Comparison of ENCODE assay signal across 1 cellular context in the genomic region with DNA sequence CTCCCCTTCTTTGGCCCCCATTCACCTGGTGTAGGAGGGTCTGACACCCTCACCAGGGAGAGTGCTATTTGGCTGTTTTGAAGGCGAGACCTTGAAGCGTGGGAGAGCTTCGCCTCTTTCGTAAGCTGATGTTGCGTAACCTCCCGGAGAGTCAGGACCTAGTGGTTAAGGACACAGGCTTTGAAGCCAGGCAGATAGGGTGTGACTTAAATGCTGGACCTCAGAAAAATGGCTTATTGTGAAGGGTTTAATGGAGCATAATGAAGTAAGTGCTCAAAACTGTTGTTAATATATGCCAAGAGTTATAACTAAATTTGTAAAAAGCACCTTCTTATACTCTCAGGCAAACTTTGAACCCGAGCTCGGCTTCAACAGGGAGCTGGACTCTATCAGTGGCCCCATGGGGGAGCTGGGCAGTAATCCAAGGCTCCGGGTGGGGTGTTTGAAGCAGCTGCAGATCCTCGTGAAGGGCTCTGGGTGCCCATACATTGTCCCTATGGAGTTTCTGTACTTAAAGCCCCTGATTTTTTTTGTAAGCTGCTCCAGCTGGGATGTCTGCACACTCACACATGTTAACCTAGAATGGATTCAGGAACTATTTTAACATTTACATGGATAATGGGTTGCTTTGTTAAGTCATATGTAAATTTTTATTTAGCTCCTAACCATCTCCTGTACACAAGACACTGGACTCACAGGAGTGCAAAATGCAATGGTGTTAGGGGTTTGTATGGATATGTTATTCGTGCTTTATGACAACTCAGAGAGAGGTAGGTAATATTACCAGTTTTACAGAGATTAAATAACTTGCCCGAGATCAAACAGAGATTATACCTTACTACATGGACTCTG.
A peak's percentile ranks its signal among the peaks of the same experiment; 100 is the strongest.
TF ChIP-seq lines count a peak whose summit lies in the region.

No MANE protein-coding gene starts in this region.

TF ChIP-seq in HepG2, 621 proteins besides CTCF, POLR2A, EP300 and RAD21 (continued from another document and continues in another):
- TF ChIP-seq, protein P1, sequence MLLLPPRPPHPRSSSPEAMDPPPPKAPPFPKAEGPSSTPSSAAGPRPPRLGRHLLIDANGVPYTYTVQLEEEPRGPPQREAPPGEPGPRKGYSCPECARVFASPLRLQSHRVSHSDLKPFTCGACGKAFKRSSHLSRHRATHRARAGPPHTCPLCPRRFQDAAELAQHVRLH (CRISPR knock-in tag; IDR thresholded peaks at IDR 0.05; ENCODE audit: borderline replicate concordance, low read depth), result peak; percentile 92; the same call in 1 of the 2 replicates
- TF ChIP-seq FOXO1 (CRISPR knock-in tag; IDR thresholded peaks at IDR 0.05), result peak; percentile 97
- peak; percentile 93 for TF ChIP-seq HMG20A (CRISPR knock-in tag; IDR thresholded peaks at IDR 0.05; ENCODE audit: borderline replicate concordance)
- TF ChIP-seq, protein P2, sequence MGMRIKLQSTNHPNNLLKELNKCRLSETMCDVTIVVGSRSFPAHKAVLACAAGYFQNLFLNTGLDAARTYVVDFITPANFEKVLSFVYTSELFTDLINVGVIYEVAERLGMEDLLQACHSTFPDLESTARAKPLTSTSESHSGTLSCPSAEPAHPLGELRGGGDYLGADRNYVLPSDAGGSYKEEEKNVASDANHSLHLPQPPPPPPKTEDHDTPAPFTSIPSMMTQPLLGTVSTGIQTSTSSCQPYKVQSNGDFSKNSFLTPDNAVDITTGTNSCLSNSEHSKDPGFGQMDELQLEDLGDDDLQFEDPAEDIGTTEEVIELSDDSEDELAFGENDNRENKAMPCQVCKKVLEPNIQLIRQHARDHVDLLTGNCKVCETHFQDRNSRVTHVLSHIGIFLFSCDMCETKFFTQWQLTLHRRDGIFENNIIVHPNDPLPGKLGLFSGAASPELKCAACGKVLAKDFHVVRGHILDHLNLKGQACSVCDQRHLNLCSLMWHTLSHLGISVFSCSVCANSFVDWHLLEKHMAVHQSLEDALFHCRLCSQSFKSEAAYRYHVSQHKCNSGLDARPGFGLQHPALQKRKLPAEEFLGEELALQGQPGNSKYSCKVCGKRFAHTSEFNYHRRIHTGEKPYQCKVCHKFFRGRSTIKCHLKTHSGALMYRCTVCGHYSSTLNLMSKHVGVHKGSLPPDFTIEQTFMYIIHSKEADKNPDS (CRISPR knock-in tag; IDR thresholded peaks at IDR 0.05), result no peak
- TF ChIP-seq CCDC6 (CRISPR knock-in tag; IDR thresholded peaks at IDR 0.05), result peak; percentile 97
- TF ChIP-seq FOXA1 (IDR thresholded peaks at IDR 0.05), result no peak
- peak; percentile 42; the same call in 1 of the 2 replicates for TF ChIP-seq FOXA1 (CRISPR knock-in tag; IDR thresholded peaks at IDR 0.05)
- TF ChIP-seq, protein P3, sequence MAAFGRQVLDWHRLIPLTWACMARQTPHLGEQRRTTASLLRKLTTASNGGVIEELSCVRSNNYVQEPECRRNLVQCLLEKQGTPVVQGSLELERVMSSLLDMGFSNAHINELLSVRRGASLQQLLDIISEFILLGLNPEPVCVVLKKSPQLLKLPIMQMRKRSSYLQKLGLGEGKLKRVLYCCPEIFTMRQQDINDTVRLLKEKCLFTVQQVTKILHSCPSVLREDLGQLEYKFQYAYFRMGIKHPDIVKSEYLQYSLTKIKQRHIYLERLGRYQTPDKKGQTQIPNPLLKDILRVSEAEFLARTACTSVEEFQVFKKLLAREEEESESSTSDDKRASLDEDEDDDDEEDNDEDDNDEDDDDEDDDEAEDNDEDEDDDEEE (CRISPR knock-in tag; IDR thresholded peaks at IDR 0.05), result no peak
- peak; percentile 38; the same call in 1 of the 2 replicates for TF ChIP-seq ATF7 (IDR thresholded peaks at IDR 0.05)
- TF ChIP-seq ATF7 (CRISPR knock-in tag; IDR thresholded peaks at IDR 0.05), result peak; percentile 60; the same call in 1 of the 2 replicates
- no peak for TF ChIP-seq ZNF251 (CRISPR knock-in tag; IDR thresholded peaks at IDR 0.05)
- TF ChIP-seq, protein P4, sequence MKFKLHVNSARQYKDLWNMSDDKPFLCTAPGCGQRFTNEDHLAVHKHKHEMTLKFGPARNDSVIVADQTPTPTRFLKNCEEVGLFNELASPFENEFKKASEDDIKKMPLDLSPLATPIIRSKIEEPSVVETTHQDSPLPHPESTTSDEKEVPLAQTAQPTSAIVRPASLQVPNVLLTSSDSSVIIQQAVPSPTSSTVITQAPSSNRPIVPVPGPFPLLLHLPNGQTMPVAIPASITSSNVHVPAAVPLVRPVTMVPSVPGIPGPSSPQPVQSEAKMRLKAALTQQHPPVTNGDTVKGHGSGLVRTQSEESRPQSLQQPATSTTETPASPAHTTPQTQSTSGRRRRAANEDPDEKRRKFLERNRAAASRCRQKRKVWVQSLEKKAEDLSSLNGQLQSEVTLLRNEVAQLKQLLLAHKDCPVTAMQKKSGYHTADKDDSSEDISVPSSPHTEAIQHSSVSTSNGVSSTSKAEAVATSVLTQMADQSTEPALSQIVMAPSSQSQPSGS (CRISPR knock-in tag; IDR thresholded peaks at IDR 0.05), result peak; percentile 87; the same call in 1 of the 2 replicates
- TF ChIP-seq ZNF256 (CRISPR knock-in tag; conservative IDR thresholded peaks at IDR 0.05), result no peak
- no peak for TF ChIP-seq ISX (CRISPR knock-in tag; conservative IDR thresholded peaks at IDR 0.05)
- TF ChIP-seq, protein P5, sequence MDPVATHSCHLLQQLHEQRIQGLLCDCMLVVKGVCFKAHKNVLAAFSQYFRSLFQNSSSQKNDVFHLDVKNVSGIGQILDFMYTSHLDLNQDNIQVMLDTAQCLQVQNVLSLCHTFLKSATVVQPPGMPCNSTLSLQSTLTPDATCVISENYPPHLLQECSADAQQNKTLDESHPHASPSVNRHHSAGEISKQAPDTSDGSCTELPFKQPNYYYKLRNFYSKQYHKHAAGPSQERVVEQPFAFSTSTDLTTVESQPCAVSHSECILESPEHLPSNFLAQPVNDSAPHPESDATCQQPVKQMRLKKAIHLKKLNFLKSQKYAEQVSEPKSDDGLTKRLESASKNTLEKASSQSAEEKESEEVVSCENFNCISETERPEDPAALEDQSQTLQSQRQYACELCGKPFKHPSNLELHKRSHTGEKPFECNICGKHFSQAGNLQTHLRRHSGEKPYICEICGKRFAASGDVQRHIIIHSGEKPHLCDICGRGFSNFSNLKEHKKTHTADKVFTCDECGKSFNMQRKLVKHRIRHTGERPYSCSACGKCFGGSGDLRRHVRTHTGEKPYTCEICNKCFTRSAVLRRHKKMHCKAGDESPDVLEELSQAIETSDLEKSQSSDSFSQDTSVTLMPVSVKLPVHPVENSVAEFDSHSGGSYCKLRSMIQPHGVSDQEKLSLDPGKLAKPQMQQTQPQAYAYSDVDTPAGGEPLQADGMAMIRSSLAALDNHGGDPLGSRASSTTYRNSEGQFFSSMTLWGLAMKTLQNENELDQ (CRISPR knock-in tag; IDR thresholded peaks at IDR 0.05; ENCODE audit: borderline replicate concordance), result no peak
- TF ChIP-seq, protein P6, sequence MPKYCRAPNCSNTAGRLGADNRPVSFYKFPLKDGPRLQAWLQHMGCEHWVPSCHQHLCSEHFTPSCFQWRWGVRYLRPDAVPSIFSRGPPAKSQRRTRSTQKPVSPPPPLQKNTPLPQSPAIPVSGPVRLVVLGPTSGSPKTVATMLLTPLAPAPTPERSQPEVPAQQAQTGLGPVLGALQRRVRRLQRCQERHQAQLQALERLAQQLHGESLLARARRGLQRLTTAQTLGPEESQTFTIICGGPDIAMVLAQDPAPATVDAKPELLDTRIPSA (CRISPR knock-in tag; IDR thresholded peaks at IDR 0.05; ENCODE audit: borderline replicate concordance), result no peak
- TF ChIP-seq ZIK1 (CRISPR knock-in tag; IDR thresholded peaks at IDR 0.05; ENCODE audit: borderline replicate concordance, low read depth), result 0 out of 2 replicates have a peak, but pooled peaks have one; percentile 64
- peak; percentile 91 for TF ChIP-seq ARNTL (CRISPR knock-in tag; IDR thresholded peaks at IDR 0.05)
- TF ChIP-seq AHR (CRISPR knock-in tag; IDR thresholded peaks at IDR 0.05), result peak; percentile 88; the same call in 1 of the 2 replicates
- TF ChIP-seq DPF2 (CRISPR knock-in tag; IDR thresholded peaks at IDR 0.05; ENCODE audit: borderline replicate concordance, low read depth), result peak; percentile 95
- TF ChIP-seq, protein P7, sequence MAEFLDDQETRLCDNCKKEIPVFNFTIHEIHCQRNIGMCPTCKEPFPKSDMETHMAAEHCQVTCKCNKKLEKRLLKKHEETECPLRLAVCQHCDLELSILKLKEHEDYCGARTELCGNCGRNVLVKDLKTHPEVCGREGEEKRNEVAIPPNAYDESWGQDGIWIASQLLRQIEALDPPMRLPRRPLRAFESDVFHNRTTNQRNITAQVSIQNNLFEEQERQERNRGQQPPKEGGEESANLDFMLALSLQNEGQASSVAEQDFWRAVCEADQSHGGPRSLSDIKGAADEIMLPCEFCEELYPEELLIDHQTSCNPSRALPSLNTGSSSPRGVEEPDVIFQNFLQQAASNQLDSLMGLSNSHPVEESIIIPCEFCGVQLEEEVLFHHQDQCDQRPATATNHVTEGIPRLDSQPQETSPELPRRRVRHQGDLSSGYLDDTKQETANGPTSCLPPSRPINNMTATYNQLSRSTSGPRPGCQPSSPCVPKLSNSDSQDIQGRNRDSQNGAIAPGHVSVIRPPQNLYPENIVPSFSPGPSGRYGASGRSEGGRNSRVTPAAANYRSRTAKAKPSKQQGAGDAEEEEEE (CRISPR knock-in tag; IDR thresholded peaks at IDR 0.05; ENCODE audit: borderline replicate concordance), result no peak
- no peak for TF ChIP-seq TCF7L2 (IDR thresholded peaks at IDR 0.05; ENCODE audit: low read depth, low read length)
- TF ChIP-seq CBX2 (IDR thresholded peaks at IDR 0.05; ENCODE audit: low read depth, low read length), result no peak
- no peak for TF ChIP-seq CBX2 (CRISPR knock-in tag; IDR thresholded peaks at IDR 0.05; ENCODE audit: low read depth)
- peak; percentile 39; the same call in 1 of the 2 replicates for TF ChIP-seq CHD4 (IDR thresholded peaks at IDR 0.05; ENCODE audit: borderline replicate concordance, low read length)
- TF ChIP-seq ZNF10 (CRISPR knock-in tag; IDR thresholded peaks at IDR 0.05; ENCODE audit: borderline replicate concordance, low read depth), result no peak
- no peak; the same call in 1 of the 2 replicates for TF ChIP-seq ZNF460 (CRISPR knock-in tag; IDR thresholded peaks at IDR 0.05; ENCODE audit: borderline replicate concordance)
- TF ChIP-seq PHB2 (IDR thresholded peaks at IDR 0.05; ENCODE audit: partially characterized antibody), result no peak
- TF ChIP-seq, protein P8, sequence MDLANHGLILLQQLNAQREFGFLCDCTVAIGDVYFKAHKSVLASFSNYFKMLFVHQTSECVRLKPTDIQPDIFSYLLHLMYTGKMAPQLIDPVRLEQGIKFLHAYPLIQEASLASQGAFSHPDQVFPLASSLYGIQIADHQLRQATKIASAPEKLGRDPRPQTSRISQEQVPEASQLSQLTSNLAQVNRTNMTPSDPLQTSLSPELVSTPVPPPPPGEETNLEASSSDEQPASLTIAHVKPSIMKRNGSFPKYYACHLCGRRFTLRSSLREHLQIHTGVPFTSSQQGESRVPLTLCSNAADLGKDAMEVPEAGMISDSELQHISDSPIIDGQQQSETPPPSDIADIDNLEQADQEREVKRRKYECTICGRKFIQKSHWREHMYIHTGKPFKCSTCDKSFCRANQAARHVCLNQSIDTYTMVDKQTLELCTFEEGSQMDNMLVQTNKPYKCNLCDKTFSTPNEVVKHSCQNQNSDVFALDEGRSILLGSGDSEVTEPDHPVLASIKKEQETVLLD (CRISPR knock-in tag; IDR thresholded peaks at IDR 0.05; ENCODE audit: low read depth), result no peak
- no peak for TF ChIP-seq RORA (CRISPR knock-in tag; IDR thresholded peaks at IDR 0.05)
- TF ChIP-seq ZNF225 (CRISPR knock-in tag; IDR thresholded peaks at IDR 0.05), result no peak
- TF ChIP-seq ZC3H4 (CRISPR knock-in tag; IDR thresholded peaks at IDR 0.05; ENCODE audit: borderline replicate concordance), result no peak
- TF ChIP-seq CHD2 (IDR thresholded peaks at IDR 0.05; ENCODE audit: low read depth, low read length), result no peak
- TF ChIP-seq, protein P9, sequence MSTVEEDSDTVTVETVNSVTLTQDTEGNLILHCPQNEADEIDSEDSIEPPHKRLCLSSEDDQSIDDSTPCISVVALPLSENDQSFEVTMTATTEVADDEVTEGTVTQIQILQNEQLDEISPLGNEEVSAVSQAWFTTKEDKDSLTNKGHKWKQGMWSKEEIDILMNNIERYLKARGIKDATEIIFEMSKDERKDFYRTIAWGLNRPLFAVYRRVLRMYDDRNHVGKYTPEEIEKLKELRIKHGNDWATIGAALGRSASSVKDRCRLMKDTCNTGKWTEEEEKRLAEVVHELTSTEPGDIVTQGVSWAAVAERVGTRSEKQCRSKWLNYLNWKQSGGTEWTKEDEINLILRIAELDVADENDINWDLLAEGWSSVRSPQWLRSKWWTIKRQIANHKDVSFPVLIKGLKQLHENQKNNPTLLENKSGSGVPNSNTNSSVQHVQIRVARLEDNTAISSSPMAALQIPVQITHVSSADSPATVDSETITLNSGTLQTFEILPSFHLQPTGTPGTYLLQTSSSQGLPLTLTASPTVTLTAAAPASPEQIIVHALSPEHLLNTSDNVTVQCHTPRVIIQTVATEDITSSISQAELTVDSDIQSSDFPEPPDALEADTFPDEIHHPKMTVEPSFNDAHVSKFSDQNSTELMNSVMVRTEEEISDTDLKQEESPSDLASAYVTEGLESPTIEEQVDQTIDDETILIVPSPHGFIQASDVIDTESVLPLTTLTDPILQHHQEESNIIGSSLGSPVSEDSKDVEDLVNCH (CRISPR knock-in tag; IDR thresholded peaks at IDR 0.05), result no peak
- TF ChIP-seq, protein P10, sequence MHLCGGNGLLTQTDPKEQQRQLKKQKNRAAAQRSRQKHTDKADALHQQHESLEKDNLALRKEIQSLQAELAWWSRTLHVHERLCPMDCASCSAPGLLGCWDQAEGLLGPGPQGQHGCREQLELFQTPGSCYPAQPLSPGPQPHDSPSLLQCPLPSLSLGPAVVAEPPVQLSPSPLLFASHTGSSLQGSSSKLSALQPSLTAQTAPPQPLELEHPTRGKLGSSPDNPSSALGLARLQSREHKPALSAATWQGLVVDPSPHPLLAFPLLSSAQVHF (CRISPR knock-in tag; IDR thresholded peaks at IDR 0.05), result no peak
- TF ChIP-seq, protein P11, sequence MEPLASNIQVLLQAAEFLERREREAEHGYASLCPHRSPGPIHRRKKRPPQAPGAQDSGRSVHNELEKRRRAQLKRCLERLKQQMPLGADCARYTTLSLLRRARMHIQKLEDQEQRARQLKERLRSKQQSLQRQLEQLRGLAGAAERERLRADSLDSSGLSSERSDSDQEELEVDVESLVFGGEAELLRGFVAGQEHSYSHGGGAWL (CRISPR knock-in tag; IDR thresholded peaks at IDR 0.05), result no peak
- TF ChIP-seq, protein P12, sequence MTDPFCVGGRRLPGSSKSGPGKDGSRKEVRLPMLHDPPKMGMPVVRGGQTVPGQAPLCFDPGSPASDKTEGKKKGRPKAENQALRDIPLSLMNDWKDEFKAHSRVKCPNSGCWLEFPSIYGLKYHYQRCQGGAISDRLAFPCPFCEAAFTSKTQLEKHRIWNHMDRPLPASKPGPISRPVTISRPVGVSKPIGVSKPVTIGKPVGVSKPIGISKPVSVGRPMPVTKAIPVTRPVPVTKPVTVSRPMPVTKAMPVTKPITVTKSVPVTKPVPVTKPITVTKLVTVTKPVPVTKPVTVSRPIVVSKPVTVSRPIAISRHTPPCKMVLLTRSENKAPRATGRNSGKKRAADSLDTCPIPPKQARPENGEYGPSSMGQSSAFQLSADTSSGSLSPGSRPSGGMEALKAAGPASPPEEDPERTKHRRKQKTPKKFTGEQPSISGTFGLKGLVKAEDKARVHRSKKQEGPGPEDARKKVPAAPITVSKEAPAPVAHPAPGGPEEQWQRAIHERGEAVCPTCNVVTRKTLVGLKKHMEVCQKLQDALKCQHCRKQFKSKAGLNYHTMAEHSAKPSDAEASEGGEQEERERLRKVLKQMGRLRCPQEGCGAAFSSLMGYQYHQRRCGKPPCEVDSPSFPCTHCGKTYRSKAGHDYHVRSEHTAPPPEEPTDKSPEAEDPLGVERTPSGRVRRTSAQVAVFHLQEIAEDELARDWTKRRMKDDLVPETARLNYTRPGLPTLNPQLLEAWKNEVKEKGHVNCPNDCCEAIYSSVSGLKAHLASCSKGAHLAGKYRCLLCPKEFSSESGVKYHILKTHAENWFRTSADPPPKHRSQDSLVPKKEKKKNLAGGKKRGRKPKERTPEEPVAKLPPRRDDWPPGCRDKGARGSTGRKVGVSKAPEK (CRISPR knock-in tag; IDR thresholded peaks at IDR 0.05; ENCODE audit: borderline replicate concordance), result no peak
- TF ChIP-seq RXRA (CRISPR knock-in tag; IDR thresholded peaks at IDR 0.05), result peak; percentile 96
- TF ChIP-seq ZNF543 (CRISPR knock-in tag; IDR thresholded peaks at IDR 0.05), result 0 out of 2 replicates have a peak, but pooled peaks have one; percentile 80
